8 cellular contexts compared by ENCODE assay signal in the genomic region with DNA sequence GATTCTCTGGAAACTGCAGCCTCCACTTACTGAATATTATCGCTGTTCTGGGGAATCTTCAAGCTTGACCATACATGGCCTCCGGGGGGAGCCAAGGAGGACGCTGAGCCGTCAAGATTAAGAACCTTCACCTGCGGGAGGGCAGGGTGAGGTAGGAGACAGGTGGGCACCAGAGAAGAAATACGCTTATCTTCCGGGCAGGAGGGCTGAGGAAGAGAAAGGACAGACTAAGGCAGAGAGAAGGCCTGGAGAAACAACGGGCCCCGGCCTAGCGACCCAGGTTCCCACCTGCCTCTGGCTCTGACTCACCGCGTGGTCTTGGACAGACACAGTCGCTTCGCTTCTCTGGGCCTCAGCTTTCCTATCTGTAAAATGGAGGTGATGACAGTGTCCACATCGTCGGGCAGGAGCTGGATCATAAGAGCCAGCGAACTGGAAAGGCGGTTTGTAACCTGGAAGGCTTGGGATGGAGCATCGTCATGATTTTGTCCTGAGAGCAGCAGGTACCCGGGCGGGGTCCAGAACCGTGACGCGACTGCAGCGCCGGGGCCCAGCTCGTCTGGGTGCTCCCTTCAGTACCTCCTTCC. TPM values are rescaled to one million over a fixed set of nuclear protein-coding genes. Genes with fewer than 3 reads are reported as not detected.
DNase-seq lines count a peak whose midpoint lies in the region; ATAC-seq, FAIRE-seq and TF ChIP-seq lines count a peak whose summit lies in the region.

No MANE protein-coding gene starts in this region.

- peak overlapping the region; percentile 90 for H3K4me3 ChIP-seq in fibroblast of pulmonary artery (replicated peaks; ENCODE audit: low read depth, low read length)
- H3K4me3 ChIP-seq in pancreas: peak overlapping the region; percentile 75 to 95 (median 82)

- H3K9me3 Mint-ChIP-seq in activated T-cell treated with anti-CD3 and anti-CD28 coated beads, Interleukin-2, amount 50 U/mL, for 4 hours: no peaks in the 10 kb centered on the region

- no peaks in the 10 kb centered on the region for H3K27me3 ChIP-seq in pancreas

- 1 to 3% methylated on average over 26 to 27 of the region's 27 CpGs for WGBS in pancreas, 2 donors

- peak overlapping the region; percentile 82 for H3K27ac ChIP-seq in C4-2B
- H3K27ac ChIP-seq in pancreas: peak overlapping the region in 3 of 4 donors; percentile 18 to 53 (median 48)

- peaks cover 30% of the 10 kb centered on the region for H3K4me1 Mint-ChIP-seq in activated T-cell treated with anti-CD3 and anti-CD28 coated beads, Interleukin-2, amount 50 U/mL, for 4 hours (ENCODE audit: low read depth)

- peak; percentile 29 for ATAC-seq in GM18861 (IDR thresholded peaks at IDR 0.05; ENCODE audit: unreplicated experiment)
- peak; percentile 25 for ATAC-seq in HG03095 (IDR thresholded peaks at IDR 0.05; ENCODE audit: unreplicated experiment)
- peak; percentile 38 for ATAC-seq in activated T-cell treated with anti-CD3 and anti-CD28 coated beads, Interleukin-2, amount 50 U/mL, for 4 hours
- peak; percentile 29 to 59 (median 52) for ATAC-seq in pancreas

- peaks cover 0 to 39% (median 10%) of the 10 kb centered on the region in 3 donors for H3K36me3 ChIP-seq in pancreas

- no peaks in the 10 kb centered on the region for H3K27me3 Mint-ChIP-seq in activated T-cell treated with anti-CD3 and anti-CD28 coated beads, Interleukin-2, amount 50 U/mL, for 4 hours (ENCODE audit: low read depth)

- no peaks in the 10 kb centered on the region for H3K9me3 ChIP-seq in pancreas

- intact Hi-C loops in pancreas (cut with DNase I): loop anchor here in 1 of 3 donors (10.0 kb wide), 1 partner anchor 254 kb away; no protein-coding TSS in a partner anchor

- FAIRE-seq in pancreas (lab: Jason Lieb, UNC): no peak

- peak; percentile 80 for DNase-seq in NCI-H82 (lab: John Stamatoyannopoulos, UW)
- peak; percentile 28 for DNase-seq in activated T-cell treated with anti-CD3 and anti-CD28 coated beads, Interleukin-2, amount 50 U/mL, for 4 hours
- DNase-seq in fibroblast of pulmonary artery (ENCODE audit: low read depth): peak; percentile 49
- DNase-seq in pancreas: peak in 1 of 6 donors; percentile 36
- DNase-seq in NCI-H226: no peak

- peaks cover 24% of the 10 kb centered on the region for H3K36me3 Mint-ChIP-seq in activated T-cell treated with anti-CD3 and anti-CD28 coated beads, Interleukin-2, amount 50 U/mL, for 4 hours (ENCODE audit: insufficient read depth)

- H3K4me1 ChIP-seq in pancreas: peaks cover 0 to 15% (median 11%) of the 10 kb centered on the region in 3 donors

- TF ChIP-seq CTCF in C4-2B (conservative IDR thresholded peaks at IDR 0.05) (peak; percentile 72), fibroblast of pulmonary artery (IDR thresholded peaks at IDR 0.05; ENCODE audit: low read length, missing control alignments) (peak; percentile 60), pancreas (IDR thresholded peaks at IDR 0.05) (no peak)

- H3K4me3 Mint-ChIP-seq in activated T-cell treated with anti-CD3 and anti-CD28 coated beads, Interleukin-2, amount 50 U/mL, for 4 hours: peak overlapping the region; percentile 90

RNA-seq across cellular contexts. Expression of gene ZNF142, which starts 0.7 kb away (rescaled TPM):
- 10 to 100 TPM; 68.5 to 75.5 (median 70.5) TPM for total RNA-seq in activated T-cell treated with anti-CD3 and anti-CD28 coated beads, Interleukin-2, amount 50 U/mL, for 4 hours
- total RNA-seq in pancreas: 10 to 100 TPM in 3 of 6 donors, 1 to 10 TPM in 3; 8.6 to 16.7 (median 9.9) TPM
- polyA plus RNA-seq in pancreas: 10 to 100 TPM in 1 of 2 donors, 1 to 10 TPM in 1; 7.9 to 13.8 TPM

RNA-seq across cellular contexts. Expression of gene BCS1L, which starts 0.7 kb away (rescaled TPM):
- total RNA-seq in activated T-cell treated with anti-CD3 and anti-CD28 coated beads, Interleukin-2, amount 50 U/mL, for 4 hours: 100 to 1,000 TPM in 1 of 3 donors, 10 to 100 TPM in 2; 94.1 to 106 (median 97.4) TPM
- total RNA-seq in pancreas: 10 to 100 TPM; 16.3 to 34.1 (median 23.1) TPM
- 100 to 1,000 TPM in 1 of 2 donors, 10 to 100 TPM in 1; 84.2 to 110 TPM for polyA plus RNA-seq in pancreas

RNA-seq across cellular contexts. Expression of gene RNF25, which starts 13.0 kb away (rescaled TPM):
- total RNA-seq in activated T-cell treated with anti-CD3 and anti-CD28 coated beads, Interleukin-2, amount 50 U/mL, for 4 hours: 10 to 100 TPM; 25.6 to 34.6 (median 32.7) TPM
- 10 to 100 TPM in 2 of 6 donors, 1 to 10 TPM in 4; 4.5 to 10.2 (median 7.9) TPM for total RNA-seq in pancreas
- polyA plus RNA-seq in pancreas: 10 to 100 TPM; 18.1 to 28.8 TPM

RNA-seq across cellular contexts. Expression of gene STK36, which starts 13.1 kb away (rescaled TPM):
- 10 to 100 TPM; 15.7 to 18.3 (median 15.7) TPM for total RNA-seq in activated T-cell treated with anti-CD3 and anti-CD28 coated beads, Interleukin-2, amount 50 U/mL, for 4 hours
- total RNA-seq in pancreas: 10 to 100 TPM in 5 of 6 donors, 1 to 10 TPM in 1; 8.3 to 40.8 (median 18.1) TPM
- 10 to 100 TPM; 54.0 TPM for polyA plus RNA-seq in pancreas

RNA-seq across cellular contexts. Expression of gene PLCD4, which starts 51.1 kb away (rescaled TPM):
- total RNA-seq in activated T-cell treated with anti-CD3 and anti-CD28 coated beads, Interleukin-2, amount 50 U/mL, for 4 hours: under 1 TPM in 2 of 3 donors, not detected in 1; 0.05 to 0.40 TPM
- under 1 TPM in 5 of 6 donors, not detected in 1; 0.19 to 0.58 (median 0.34) TPM for total RNA-seq in pancreas
- polyA plus RNA-seq in pancreas: 1 to 10 TPM in 1 of 2 donors, under 1 TPM in 1; 0.27 to 1.1 TPM

Comparison
In these comparisons a context has a peak if more than half of its experiments do, and no peak if none do; other contexts are left out.
1. CTCF ChIP-seq: peak in C4-2B (single experiment) and fibroblast of pulmonary artery (single experiment); none in pancreas (0 of 4).
2. Peak in every context shown above with its lines, with median percentiles within 50 percentile points of each other: ATAC-seq.